Comparison of ENCODE assay signal across 9 cellular contexts in the genomic region with DNA sequence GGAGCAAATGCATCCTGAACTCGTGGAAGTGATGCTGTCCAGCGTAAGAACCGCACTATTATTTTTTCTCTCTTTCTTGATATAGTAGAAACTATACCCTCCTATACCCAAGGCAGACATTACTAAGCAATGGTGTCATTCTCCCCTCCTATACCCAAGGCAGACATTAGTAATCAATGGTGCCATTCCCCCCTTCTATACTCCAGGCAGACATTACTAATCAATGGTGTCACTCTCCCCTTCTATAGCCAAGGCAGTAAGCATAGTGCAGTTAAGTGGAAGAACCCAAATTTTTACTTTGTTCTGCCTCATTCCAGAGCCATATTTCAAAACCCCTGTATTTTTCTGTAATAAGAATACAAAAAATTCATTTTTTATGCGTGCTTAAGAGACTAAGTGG.
"Had no signal": no experiment of that assay in that cellular context is flagged by ENCODE, and none has a peak within 500 bp of the region (broad histone marks: within the 10 kb centered on the region; RNA-seq: fewer than 3 reads in every experiment).

No MANE protein-coding gene starts in this region.

- H3K4me3 ChIP-seq: GM23338 had no signal

- DNase-seq: H9, HCEC 1CT, HFFc6, Kasumi-1, KG1 had no signal

- H3K4me2 ChIP-seq: GM23338 had no signal

- H3K27ac ChIP-seq: HL-60 had no signal

- H2AFZ ChIP-seq: GM23338 had no signal

- FAIRE-seq: H54, HepG2 had no signal
